15 cellular contexts compared by ENCODE assay signal in the genomic region with DNA sequence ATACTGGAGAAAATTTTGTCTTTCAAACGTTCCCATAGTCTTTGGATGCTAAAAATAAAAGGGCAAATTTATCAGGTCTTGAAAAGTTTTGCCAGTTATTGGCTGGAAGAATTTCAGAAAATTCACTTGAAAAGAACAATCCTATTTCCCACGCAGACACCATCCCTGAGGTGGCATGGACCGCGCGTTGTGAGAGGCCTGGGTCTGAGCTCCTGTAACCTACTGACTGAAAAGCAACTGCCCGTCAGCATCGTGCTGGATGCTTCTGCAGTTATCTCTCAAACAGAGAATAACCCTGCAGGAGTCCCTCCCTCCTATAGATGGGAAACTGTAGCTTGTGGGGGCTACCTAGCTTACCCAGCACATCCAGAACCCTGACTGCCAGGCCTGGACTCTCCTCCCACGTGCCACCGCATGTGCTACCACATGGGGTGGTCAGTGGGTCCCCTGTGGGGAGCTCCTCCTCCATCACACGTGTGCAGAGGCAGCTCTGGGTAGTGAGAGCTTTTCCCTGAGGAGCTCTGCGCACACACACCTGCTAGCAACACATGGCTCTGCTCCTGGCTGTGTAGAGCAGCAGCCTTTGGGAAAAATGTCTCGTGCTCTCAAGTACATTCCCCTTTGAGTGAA. TPM values are rescaled to one million over a fixed set of nuclear protein-coding genes. Genes with fewer than 3 reads are reported as not detected.
"Had no signal": no experiment of that assay in that cellular context is flagged by ENCODE, and none has a peak within 500 bp of the region (broad histone marks: within the 10 kb centered on the region; RNA-seq: fewer than 3 reads in every experiment).

No MANE protein-coding gene starts in this region.

- H3K4me1 ChIP-seq: esophagus squamous epithelium, prostate gland, testis had no signal

- H3K27me3 Mint-ChIP-seq: naive thymus-derived CD4-positive, alpha-beta T cell; stimulated activated naive CD8-positive, alpha-beta T cell treated with anti-CD3 and anti-CD28 coated beads, Interleukin-15, Interleukin-2, amounts not matched to agents 100 ng/mL and 50 ng/mL, for 24 hours had no signal

- H3K9me3 Mint-ChIP-seq: stimulated activated naive CD8-positive, alpha-beta T cell treated with anti-CD3 and anti-CD28 coated beads, Interleukin-15, Interleukin-2, amounts not matched to agents 100 ng/mL and 50 ng/mL, for 24 hours had no signal

- H3K27ac Mint-ChIP-seq: stimulated activated naive CD8-positive, alpha-beta T cell treated with anti-CD3 and anti-CD28 coated beads, Interleukin-15, Interleukin-2, amounts not matched to agents 100 ng/mL and 50 ng/mL, for 24 hours had no signal

- DNase-seq: activated CD4-positive, alpha-beta T cell treated with anti-CD3 and anti-CD28 coated beads for 4 hours; activated gamma-delta T cell treated with Interleukin-2 at 50 U/mL for 16 hours; activated T-cell treated with anti-CD3 and anti-CD28 coated beads, Interleukin-2, amount 50 U/mL, for 1 hour; esophagus squamous epithelium; foreskin fibroblast; left cardiac atrium; naive thymus-derived CD4-positive, alpha-beta T cell; stimulated activated CD4-positive, alpha-beta T cell treated with anti-CD3 and anti-CD28 coated beads, Interleukin-2, amount 100 ng/mL, for 48 hours; T-helper 1 cell; testis had no signal

- H3K27ac ChIP-seq: esophagus squamous epithelium, neutrophil, prostate gland, testis, VCaP had no signal

- H3K9me3 ChIP-seq: esophagus squamous epithelium, neutrophil, prostate gland, testis had no signal

- H3K4me3 Mint-ChIP-seq: naive thymus-derived CD4-positive, alpha-beta T cell; stimulated activated naive CD8-positive, alpha-beta T cell treated with anti-CD3 and anti-CD28 coated beads, Interleukin-15, Interleukin-2, amounts not matched to agents 100 ng/mL and 50 ng/mL, for 24 hours had no signal

- H3K27me3 ChIP-seq: esophagus squamous epithelium, neutrophil, testis had no signal

- H3K4me3 ChIP-seq: esophagus squamous epithelium, prostate gland, testis had no signal

RNA-seq across cellular contexts. Expression of gene NSG1, which starts 36.1 kb away (rescaled TPM):
- total RNA-seq: lung microvascular endothelial cell had no signal
